ENCODE assay signal across 15 cellular contexts in genomic region chr4:4408132-4408523, GRCh38. TPM values are rescaled to one million over a fixed set of nuclear protein-coding genes. Genes with fewer than 3 reads are reported as not detected.
DNase-seq lines count a peak whose midpoint lies in the region; FAIRE-seq and TF ChIP-seq lines count a peak whose summit lies in the region.
"Had no signal": no experiment of that assay in that cellular context is flagged by ENCODE, and none has a peak within 500 bp of the region (broad histone marks: within the 10 kb centered on the region; RNA-seq: fewer than 3 reads in every experiment).

No MANE protein-coding gene starts in this region.

- no peak overlapping the region for H2BK15ac ChIP-seq in H1 (ENCODE audit: low read length)
- H2BK15ac ChIP-seq in neuronal stem cell (ENCODE audit: low read length) = no peak overlapping the region

- no peaks in the 10 kb centered on the region for H3K36me3 ChIP-seq in BLaER1
- peaks cover 0 to 5% (median 1%) of the 10 kb centered on the region in 4 experiments; a peak in 1 of 8 replicates for H3K36me3 ChIP-seq in H1 (ENCODE audit: control insufficient read depth in 2 of 4, insufficient read depth in 4 of 4, low read length in 3 of 4)
- peaks cover 0 to 15% of the 10 kb centered on the region in 2 donors for H3K36me3 ChIP-seq in neuronal stem cell (replicated peaks in 1 of 2; ENCODE audit: control insufficient read depth in 2 of 2, insufficient read depth in 2 of 2, low read length in 2 of 2)

- H2BK5ac ChIP-seq in H1 (ENCODE audit: low read depth, low read length) (no peak overlapping the region), neuronal stem cell (ENCODE audit: low read length) (peak overlapping the region; percentile 32)

- 0 out of 2 replicates have a peak, but pooled peaks cover 6% of the 10 kb centered on the region for H4K20me1 ChIP-seq in BLaER1
- H4K20me1 ChIP-seq in H1 (replicated peaks in 1 of 2; ENCODE audit: control insufficient read depth in 1 of 2, insufficient read depth in 2 of 2, low read length in 2 of 2) = peaks cover 0 to 5% of the 10 kb centered on the region in 2 experiments

- DNase-seq in COLO668 (lab: John Stamatoyannopoulos, UW; ENCODE audit: unreplicated experiment) (peak; percentile 11), H1 (ENCODE audit: low read depth in 1 of 2, low spot score in 2 of 2) (no peak), neuronal stem cell (ENCODE audit: low spot score) (no peak), EL (no peak), CD1c-positive myeloid dendritic cell (ENCODE audit: extremely low spot score) (no peak), NCI-H526 (lab: John Stamatoyannopoulos, UW) (no peak)
- DNase-seq: Caco-2; CD8-positive, alpha-beta T cell; DND-41; GF-D8; GM23248; H9 had no signal

- H2AFZ ChIP-seq in H1 (ENCODE audit: low read length) (no peak overlapping the region), neuronal stem cell (ENCODE audit: low read length) (no peak overlapping the region)
- H2AFZ ChIP-seq: GM23248 had no signal

- no peak overlapping the region for H3K23ac ChIP-seq in H1 (ENCODE audit: insufficient read length)
- H3K23ac ChIP-seq in neuronal stem cell (ENCODE audit: low read depth, low read length, poor library complexity) = no peak overlapping the region

- no peak for TF ChIP-seq CTCF in H1 (IDR thresholded peaks at IDR 0.05; ENCODE audit: control extremely low read depth in 1 of 3, insufficient read depth in 1 of 3, low read depth in 1 of 3, low read length in 3 of 3)

- H3K27ac ChIP-seq in BLaER1 = no peak overlapping the region
- no peak overlapping the region for H3K27ac ChIP-seq in H1 (ENCODE audit: low read depth, low read length)
- no peak overlapping the region for H3K27ac ChIP-seq in neuronal stem cell (replicated peaks; ENCODE audit: low read length)
- H3K27ac ChIP-seq: C4-2B, GM23248, KMS-11 had no signal

- H3K79me1 ChIP-seq in H1 (ENCODE audit: low read depth, low read length) = no peaks in the 10 kb centered on the region
- H3K79me1 ChIP-seq in neuronal stem cell (ENCODE audit: low read depth, low read length) = no peaks in the 10 kb centered on the region

- H4K5ac ChIP-seq in H1 (ENCODE audit: insufficient read length, low read depth, low read length) = no peak overlapping the region

- TF ChIP-seq EP300 in H1 (IDR thresholded peaks at IDR 0.05; ENCODE audit: borderline replicate concordance in 1 of 2, low read depth in 2 of 2, low read length in 2 of 2) = no peak

- H3K4me2 ChIP-seq in BLaER1 (peak overlapping the region; percentile 74), H1 (ENCODE audit: insufficient read depth in 1 of 2, low read depth in 2 of 2, low read length in 2 of 2) (no peak overlapping the region), neuronal stem cell (ENCODE audit: insufficient read depth, low read length, poor library complexity, severe bottlenecking) (no peak overlapping the region)
- H3K4me2 ChIP-seq: KMS-11 had no signal

- H3K27me3 ChIP-seq in BLaER1 (peaks cover 42% of the 10 kb centered on the region), H1 (replicated peaks in 1 of 4; ENCODE audit: control insufficient read depth in 3 of 4, extremely low read depth in 1 of 4, insufficient read depth in 3 of 4, low read length in 3 of 4) (no peaks in the 10 kb centered on the region), neuronal stem cell (ENCODE audit: control insufficient read depth in 3 of 3, insufficient read depth in 3 of 3, low read depth in 1 of 3, low read length in 3 of 3) (no peaks in the 10 kb centered on the region)

- H3K4me3 ChIP-seq in BLaER1 (no peak overlapping the region), H1 (ENCODE audit: extremely low read depth in 1 of 4, insufficient read depth in 2 of 4, low read depth in 3 of 4, low read length in 4 of 4) (no peak overlapping the region), neuronal stem cell (ENCODE audit: low read length in 2 of 2) (no peak overlapping the region)
- H3K4me3 ChIP-seq: GM23248 had no signal

- no peaks in the 10 kb centered on the region for H3K9me3 ChIP-seq in BLaER1
- no peaks in the 10 kb centered on the region for H3K9me3 ChIP-seq in H1 (ENCODE audit: insufficient read depth in 2 of 2, low read depth in 1 of 2, low read length in 1 of 2)
- peaks cover 0 to 2% of the 10 kb centered on the region in 2 donors for H3K9me3 ChIP-seq in neuronal stem cell (replicated peaks in 1 of 2; ENCODE audit: control insufficient read depth in 2 of 2, insufficient read depth in 1 of 2, low read depth in 1 of 2, low read length in 2 of 2)
- H3K9me3 ChIP-seq: Caco-2 had no signal

- TF ChIP-seq RAD21 in H1 (IDR thresholded peaks at IDR 0.05 in 1 of 2, conservative IDR thresholded peaks at IDR 0.05 in 1 of 2; ENCODE audit: low read depth in 2 of 2, low read length in 2 of 2) = no peak

- H2BK12ac ChIP-seq in H1 (ENCODE audit: low read depth, low read length) = no peak overlapping the region
- H2BK12ac ChIP-seq in neuronal stem cell (ENCODE audit: low read length) = no peak overlapping the region

- FAIRE-seq in H1 (lab: Jason Lieb, UNC) = no peak

- CTCF ChIA-PET in H1 (lab: Charles Lee; ENCODE audit: partially characterized antibody) = interaction anchor here (0.9 to 2.5 kb wide), 8 partner anchors 9 to 51 kb away, joined by 3 to 13 read pairs (median 4); no protein-coding TSS in a partner anchor

- no peaks in the 10 kb centered on the region for H3K23me2 ChIP-seq in H1 (ENCODE audit: low read depth, low read length)

- H2AK5ac ChIP-seq in H1 (ENCODE audit: low read depth, low read length) (no peak overlapping the region), neuronal stem cell (ENCODE audit: low read depth, low read length) (peak overlapping the region; percentile 21)

- POLR2A ChIA-PET in H1 (lab: Charles Lee; ENCODE audit: partially characterized antibody) = interaction anchor here (1.2 to 1.7 kb wide), 2 partner anchors 13 to 19 kb away, joined by 3 to 5 read pairs; no protein-coding TSS in a partner anchor

- no peak for TF ChIP-seq POLR2A in H1 (IDR thresholded peaks at IDR 0.05; ENCODE audit: control extremely low read depth in 1 of 2, low read depth in 2 of 2, low read length in 2 of 2)

- no peak overlapping the region for H3K56ac ChIP-seq in H1 (replicated peaks; ENCODE audit: insufficient read length, low read depth, low read length)

- H3K9ac ChIP-seq in BLaER1 (no peak overlapping the region), H1 (replicated peaks in 1 of 4; ENCODE audit: extremely low read depth in 1 of 4, low read depth in 3 of 4, low read length in 3 of 4) (no peak overlapping the region), neuronal stem cell (ENCODE audit: low read depth, low read length, poor library complexity) (no peak overlapping the region)
- H3K9ac ChIP-seq: GM23248, KMS-11 had no signal

- H3K4ac ChIP-seq in H1 (replicated peaks; ENCODE audit: insufficient read length, low read depth, low read length) (no peak overlapping the region), neuronal stem cell (ENCODE audit: low read length) (no peak overlapping the region)

- WGBS in H1 (ENCODE audit: extremely low coverage in 1 of 2, insufficient coverage in 1 of 2, insufficient read length in 1 of 2, insufficient replicate concordance in 2 of 2, low coverage in 1 of 2, low lambda C conversion rate in 2 of 2, missing lambda C conversion rate in 1 of 2), 2 experiments = 81% methylated on average over 13 of the region's 13 CpGs; no CpG with 5 or more reads in 1 of the 2 experiments
- WGBS in neuronal stem cell (ENCODE audit: extremely low coverage in 2 of 2, insufficient read length in 2 of 2, insufficient replicate concordance in 1 of 2), 2 donors = no CpG with 5 or more reads among the region's 13 CpGs

- H3K18ac ChIP-seq in H1 (ENCODE audit: extremely low read depth, low read length) = no peak overlapping the region
- peak overlapping the region; percentile 80 for H3K18ac ChIP-seq in neuronal stem cell (ENCODE audit: low read length)

- no peak overlapping the region for H2BK20ac ChIP-seq in H1 (ENCODE audit: low read length)

- 0 out of 2 replicates have a peak overlapping the region, but pooled peaks have one; percentile 64 for H4K8ac ChIP-seq in H1 (ENCODE audit: extremely low read depth, insufficient read depth, low read length)
- no peak overlapping the region for H4K8ac ChIP-seq in neuronal stem cell (ENCODE audit: low read depth, low read length)

- H2BK120ac ChIP-seq in H1 (replicated peaks; ENCODE audit: low read depth, low read length) = no peak overlapping the region
- H2BK120ac ChIP-seq in neuronal stem cell (ENCODE audit: low read depth, low read length) = peak overlapping the region; percentile 9

- H4K91ac ChIP-seq in H1 (replicated peaks; ENCODE audit: insufficient read length, low read length) (no peak overlapping the region), neuronal stem cell (ENCODE audit: low read depth, low read length, poor library complexity) (no peak overlapping the region)

- no peaks in the 10 kb centered on the region for H3K79me2 ChIP-seq in H1 (ENCODE audit: control insufficient read depth in 1 of 2, insufficient read depth in 2 of 2, low read length in 2 of 2)

- H3K14ac ChIP-seq in H1 (ENCODE audit: insufficient read length) = no peak overlapping the region
- no peak overlapping the region for H3K14ac ChIP-seq in neuronal stem cell (ENCODE audit: low read length)

- H3K4me1 ChIP-seq in BLaER1 (peaks cover 38% of the 10 kb centered on the region), H1 (replicated peaks in 1 of 4; ENCODE audit: control insufficient read depth in 3 of 4, insufficient read depth in 4 of 4, low read length in 3 of 4) (no peaks in the 10 kb centered on the region; a peak in 2 of 7 replicates), neuronal stem cell (ENCODE audit: control insufficient read depth in 2 of 2, insufficient read depth in 1 of 2, low read depth in 1 of 2, low read length in 2 of 2) (peaks cover 4 to 9% of the 10 kb centered on the region in 2 donors)
- H3K4me1 ChIP-seq: Caco-2 had no signal

TF ChIP-seq in H1, 55 proteins besides CTCF, POLR2A, EP300 and RAD21 (continues in another document):
- no peak for TF ChIP-seq SP2 (IDR thresholded peaks at IDR 0.05; ENCODE audit: low read length)
- no peak for TF ChIP-seq BACH1 (IDR thresholded peaks at IDR 0.05; ENCODE audit: low read length)
- no peak for TF ChIP-seq TAF7 (optimal IDR thresholded peaks at IDR 0.05; ENCODE audit: borderline replicate concordance, low read depth, low read length)

RNA-seq across cellular contexts. Expression of gene NSG1, which starts 21.2 kb away (rescaled TPM):
- 56.6 and 61.4 TPM in 2 replicates for total RNA-seq in H1 (2021; fragmentation: NEBNext Ultra II Directional; extraction: Animal tissue kit (Norgen Biotek cat#: 25700))
- polyA plus RNA-seq in H1 (2011; rRNA removed) = 35.7 and 60.0 TPM in 2 replicates
- 34.1 TPM for polyA plus RNA-seq in H1 (2011; cell fraction: cytosol; rRNA removed)
- 44.9 TPM for polyA plus RNA-seq in H1 (2011; cell fraction: nucleus; rRNA removed)
- polyA plus RNA-seq in H1 (2012, experiment 1 of 2) = 52.4 to 65.6 TPM (median 59.1 TPM) in 4 replicates
- 30.2 TPM for polyA plus RNA-seq in H1 (2012, experiment 2 of 2)
- 44.8 TPM for polyA plus RNA-seq in H1 (2013, experiment 1 of 2)
- polyA plus RNA-seq in H1 (2013, experiment 2 of 2) = 56.6 TPM
- polyA minus RNA-seq in H1 (2011; rRNA and poly(A)+ RNA removed) = 30.0 and 42.4 TPM in 2 replicates
- polyA minus RNA-seq in H1 (2011; cell fraction: cytosol; rRNA and poly(A)+ RNA removed) = 14.4 TPM
- polyA minus RNA-seq in H1 (2011; cell fraction: nucleus; rRNA and poly(A)+ RNA removed) = 11.0 TPM
- polyA plus RNA-seq in neuronal stem cell (2013, experiment 1 of 2) = 40.6 TPM
- 39.6 TPM for polyA plus RNA-seq in neuronal stem cell (2013, experiment 2 of 2)
